In the genomic region with DNA sequence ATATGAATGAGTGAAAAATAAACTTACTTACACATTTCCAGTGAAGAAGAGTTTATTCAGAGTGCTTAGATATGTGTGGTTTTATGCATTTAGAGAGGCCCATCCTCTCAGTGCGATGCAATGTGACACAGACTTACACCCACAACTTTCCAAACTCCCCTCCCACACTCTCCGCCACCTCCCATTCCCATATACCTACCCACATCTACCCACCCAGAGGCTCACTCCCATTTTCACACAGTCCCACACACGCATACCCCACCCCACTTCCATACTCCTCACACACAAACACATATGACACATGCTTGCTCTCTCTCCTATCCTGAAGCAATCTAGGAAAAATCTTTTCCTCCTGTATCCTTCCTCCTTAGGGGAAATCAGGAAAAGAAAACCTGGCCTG, we compare ENCODE assay signal across 9 cellular contexts. TPM values are rescaled to one million over a fixed set of nuclear protein-coding genes. Genes with fewer than 3 reads are reported as not detected.
"Had no signal": no experiment of that assay in that cellular context is flagged by ENCODE, and none has a peak within 500 bp of the region (broad histone marks: within the 10 kb centered on the region; RNA-seq: fewer than 3 reads in every experiment).

No MANE protein-coding gene starts in this region.

- H3K4me1 Mint-ChIP-seq: IgD-negative memory B cell had no signal

- H3K36me3 Mint-ChIP-seq: IgD-negative memory B cell had no signal

- H3K27ac ChIP-seq: HL-60 had no signal

- DNase-seq: H9, HCEC 1CT, HFFc6, KBM-7 had no signal

- H3K27ac Mint-ChIP-seq: GM23338, H9, HFFc6, IgD-negative memory B cell had no signal

- H3K4me2 ChIP-seq: GM23338 had no signal

- ATAC-seq: GM23338, HepG2 had no signal

- H3K4me3 Mint-ChIP-seq: GM23338, H9, HFFc6, IgD-negative memory B cell had no signal

- H3K4me3 ChIP-seq: GM23338 had no signal

- H2AFZ ChIP-seq: GM23338 had no signal

- H3K9me3 Mint-ChIP-seq: GM23338, H9, HFFc6, IgD-negative memory B cell had no signal

RNA-seq across cellular contexts. Expression of a gene that starts 21.9 kb away (rescaled TPM):
- total RNA-seq: HFFc6, HT1080 had no signal
- polyA plus RNA-seq: IgD-negative memory B cell had no signal
